Comparison of ENCODE assay signal across 8 cellular contexts in the genomic region with DNA sequence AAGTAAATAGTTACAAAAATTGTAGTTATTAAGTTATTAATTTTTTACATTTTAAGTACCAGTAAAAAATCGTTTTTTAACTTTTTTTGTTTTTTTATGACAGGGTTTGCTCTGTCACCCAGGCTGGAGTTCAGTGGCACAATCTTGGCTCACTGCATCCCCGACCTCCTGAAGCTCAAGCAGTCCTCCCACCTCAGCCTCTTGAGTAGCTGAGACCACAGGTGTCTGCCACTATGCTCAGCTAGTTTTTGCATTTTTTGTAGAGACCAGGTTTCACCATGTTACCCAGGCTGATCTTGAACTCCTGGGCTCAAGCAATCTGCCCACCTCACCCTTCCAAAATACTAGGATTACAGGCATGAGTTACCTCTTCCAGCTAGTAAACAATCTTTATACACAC.
"Had no signal": no experiment of that assay in that cellular context is flagged by ENCODE, and none has a peak within 500 bp of the region (broad histone marks: within the 10 kb centered on the region; RNA-seq: fewer than 3 reads in every experiment).

No MANE protein-coding gene starts in this region.

- H3K27me3 Mint-ChIP-seq: IgD-negative memory B cell had no signal

- DNase-seq: IMR-90, KBM-7, KG1 had no signal

- H3K9ac ChIP-seq: KMS-11 had no signal

- H3K27ac ChIP-seq: HL-60, KMS-11 had no signal

- ATAC-seq: HepG2 had no signal

- H3K4me1 Mint-ChIP-seq: IgD-negative memory B cell had no signal

- H3K27ac Mint-ChIP-seq: IgD-negative memory B cell had no signal

- H3K4me3 Mint-ChIP-seq: IgD-negative memory B cell had no signal

- FAIRE-seq: HepG2, HTR-8/SVneo had no signal

- H3K4me2 ChIP-seq: KMS-11 had no signal
